8 cellular contexts compared by ENCODE assay signal in the genomic region with DNA sequence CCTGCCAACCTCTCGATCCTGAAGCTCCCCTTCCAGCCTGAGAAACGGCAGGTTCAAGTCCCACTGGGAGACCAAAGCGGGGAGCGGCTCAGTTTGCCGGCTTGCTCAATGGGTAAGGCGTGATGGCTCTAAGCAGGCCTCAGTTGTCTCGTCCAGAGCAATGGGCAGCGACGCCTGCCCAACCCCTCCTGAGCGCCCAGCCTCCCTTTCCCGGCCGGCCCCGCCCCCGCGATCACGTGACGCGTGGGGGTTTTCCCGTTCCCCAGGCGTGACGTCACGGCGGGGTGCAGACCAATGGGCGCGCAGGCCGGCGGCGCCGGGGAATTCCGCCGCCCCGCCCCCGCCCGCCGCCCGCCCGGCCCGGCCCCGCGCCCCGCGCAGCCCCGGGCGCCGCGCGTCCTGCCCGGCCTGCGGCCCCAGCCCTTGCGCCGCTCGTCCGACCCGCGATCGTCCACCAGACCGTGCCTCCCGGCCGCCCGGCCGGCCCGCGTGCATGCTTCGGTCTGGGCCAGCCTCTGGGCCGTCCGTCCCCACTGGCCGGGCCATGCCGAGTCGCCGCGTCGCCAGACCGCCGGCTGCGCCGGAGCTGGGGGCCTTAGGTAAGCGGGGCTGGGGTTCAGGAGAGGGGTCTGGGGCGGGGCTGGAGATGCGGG. TPM values are rescaled to one million over a fixed set of nuclear protein-coding genes. Genes with fewer than 3 reads are reported as not detected.
DNase-seq lines count a peak whose midpoint lies in the region; ATAC-seq and TF ChIP-seq lines count a peak whose summit lies in the region.

TSS of gene RELB (plus strand) at position 378 of the 653 bp plus-strand sequence. CDS start at position 494, 116 bp downstream.

- no peaks in the 10 kb centered on the region for H3K27me3 Mint-ChIP-seq in activated CD4-positive, alpha-beta T cell treated with anti-CD3 and anti-CD28 coated beads, Interleukin-2, amount 10 ng/mL, durations not matched to agents 24 days and 14 days

- H3K4me3 Mint-ChIP-seq in activated CD4-positive, alpha-beta T cell treated with anti-CD3 and anti-CD28 coated beads, Interleukin-2, amount 10 ng/mL, durations not matched to agents 24 days and 14 days, result peak within 1 kb of the TSS; percentile 99

- no peaks in the 10 kb centered on the region for H3K9me3 Mint-ChIP-seq in activated CD4-positive, alpha-beta T cell treated with anti-CD3 and anti-CD28 coated beads, Interleukin-2, amount 10 ng/mL, durations not matched to agents 24 days and 14 days

- DNase-seq in AG09319 (ENCODE audit: extremely low read depth, low read depth) (peak; percentile 72), NCI-H446 (lab: John Stamatoyannopoulos, UW) (peak; percentile 74 to 94), colonic mucosa (peak; percentile 98), left kidney (ENCODE audit: low read depth, low spot score) (peak; percentile 97)
- DNase-seq in activated CD4-positive, alpha-beta T cell treated with anti-CD3 and anti-CD28 coated beads, Interleukin-2, amount 10 ng/mL, durations not matched to agents 24 days and 14 days, result peak; percentile 100
- peak; percentile 98 to 99 for DNase-seq in stimulated activated CD4-positive, alpha-beta T cell treated with anti-CD3 and anti-CD28 coated beads, Interleukin-1b, Interleukin-23, amount 100 ng/mL, for 4 hours (ENCODE audit: low read depth in 2 of 2)

- H3K36me3 Mint-ChIP-seq in activated CD4-positive, alpha-beta T cell treated with anti-CD3 and anti-CD28 coated beads, Interleukin-2, amount 10 ng/mL, durations not matched to agents 24 days and 14 days (ENCODE audit: low read depth), result peaks cover 28% of the 10 kb centered on the region

- peak; percentile 62 for ATAC-seq in GM19025 (IDR thresholded peaks at IDR 0.05; ENCODE audit: low read depth, unreplicated experiment)
- ATAC-seq in HG03280 (IDR thresholded peaks at IDR 0.05; ENCODE audit: unreplicated experiment), result peak; percentile 62

- peak within 1 kb of the TSS; percentile 78 to 97 for H3K9ac ChIP-seq in colonic mucosa (ENCODE audit: low read depth in 2 of 2, low read length in 2 of 2)

- intact Hi-C loops in activated CD4-positive, alpha-beta T cell treated with anti-CD3 and anti-CD28 coated beads, Interleukin-2, amount 10 ng/mL, durations not matched to agents 24 days and 14 days (cut with micrococcal nuclease), result loop anchor here (1.0 to 5.0 kb wide), 2 partner anchors 76 to 177 kb away; partner anchors contain the start of genes BLOC1S3, GEMIN7, TRAPPC6A and ZNF296
- intact Hi-C loops in colonic mucosa (cut with DNase I), result no loop called here

- H3K27ac ChIP-seq in colonic mucosa, result peak within 1 kb of the TSS; percentile 98

- no peaks in the 10 kb centered on the region for H3K36me3 ChIP-seq in colonic mucosa

- peak within 1 kb of the TSS; percentile 80 for H3K4me3 ChIP-seq in colonic mucosa

- H3K9me3 ChIP-seq in colonic mucosa, result no peaks in the 10 kb centered on the region

- peak within 1 kb of the TSS; percentile 100 for H3K27ac Mint-ChIP-seq in activated CD4-positive, alpha-beta T cell treated with anti-CD3 and anti-CD28 coated beads, Interleukin-2, amount 10 ng/mL, durations not matched to agents 24 days and 14 days

- peaks cover 7% of the 10 kb centered on the region for H3K4me1 ChIP-seq in colonic mucosa

- peaks cover 13% of the 10 kb centered on the region for H3K4me1 Mint-ChIP-seq in activated CD4-positive, alpha-beta T cell treated with anti-CD3 and anti-CD28 coated beads, Interleukin-2, amount 10 ng/mL, durations not matched to agents 24 days and 14 days

- TF ChIP-seq CTCF in AG09319 (IDR thresholded peaks at IDR 0.05; ENCODE audit: low read depth, low read length) (no peak), colonic mucosa (IDR thresholded peaks at IDR 0.05) (no peak)

- no peaks in the 10 kb centered on the region for H3K27me3 ChIP-seq in colonic mucosa

RNA-seq across cellular contexts. Expression of gene RELB, which starts in this region (rescaled TPM):
- 67.6 and 72.7 TPM in 2 replicates for total RNA-seq in activated CD4-positive, alpha-beta T cell treated with anti-CD3 and anti-CD28 coated beads, Interleukin-2, amount 10 ng/mL, durations not matched to agents 24 days and 14 days
- total RNA-seq in colonic mucosa, result 10 to 100 TPM; 17.1 to 42.4 TPM

Comparison
In these comparisons a context has a peak if more than half of its experiments do, and no peak if none do; other contexts are left out.
1. Peak in every context shown above with its lines: DNase-seq, ATAC-seq, H3K4me3 ChIP-seq and H3K27ac ChIP-seq.